In the genomic region with DNA sequence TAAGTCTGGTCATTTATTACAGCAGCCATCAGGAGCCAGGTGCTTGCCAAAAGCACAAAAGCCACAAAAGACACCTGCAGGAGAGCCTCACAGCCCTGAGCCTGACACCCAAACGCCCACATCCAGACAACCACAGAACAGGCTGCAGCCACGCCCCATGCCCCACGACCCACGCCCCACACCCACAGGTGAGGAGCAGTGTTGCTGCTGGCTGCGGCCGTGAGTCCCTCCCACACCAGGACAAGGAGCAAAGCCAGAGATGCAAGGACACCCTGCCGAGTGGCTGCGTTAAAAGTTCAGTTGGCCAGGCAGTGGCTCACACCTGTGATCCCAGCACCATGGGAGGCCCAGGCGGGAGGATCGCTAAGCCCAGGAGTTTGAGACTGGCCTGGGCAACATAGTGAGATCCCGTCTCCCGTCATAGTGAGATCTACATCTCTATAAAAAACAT, we compare ENCODE assay signal across 1 cellular context.
TF ChIP-seq lines count a peak whose summit lies in the region.

No MANE protein-coding gene starts in this region.

TF ChIP-seq in GM23338, 12 proteins besides CTCF, POLR2A, EP300 and RAD21 (continued from another document):
- TF ChIP-seq, protein P1, sequence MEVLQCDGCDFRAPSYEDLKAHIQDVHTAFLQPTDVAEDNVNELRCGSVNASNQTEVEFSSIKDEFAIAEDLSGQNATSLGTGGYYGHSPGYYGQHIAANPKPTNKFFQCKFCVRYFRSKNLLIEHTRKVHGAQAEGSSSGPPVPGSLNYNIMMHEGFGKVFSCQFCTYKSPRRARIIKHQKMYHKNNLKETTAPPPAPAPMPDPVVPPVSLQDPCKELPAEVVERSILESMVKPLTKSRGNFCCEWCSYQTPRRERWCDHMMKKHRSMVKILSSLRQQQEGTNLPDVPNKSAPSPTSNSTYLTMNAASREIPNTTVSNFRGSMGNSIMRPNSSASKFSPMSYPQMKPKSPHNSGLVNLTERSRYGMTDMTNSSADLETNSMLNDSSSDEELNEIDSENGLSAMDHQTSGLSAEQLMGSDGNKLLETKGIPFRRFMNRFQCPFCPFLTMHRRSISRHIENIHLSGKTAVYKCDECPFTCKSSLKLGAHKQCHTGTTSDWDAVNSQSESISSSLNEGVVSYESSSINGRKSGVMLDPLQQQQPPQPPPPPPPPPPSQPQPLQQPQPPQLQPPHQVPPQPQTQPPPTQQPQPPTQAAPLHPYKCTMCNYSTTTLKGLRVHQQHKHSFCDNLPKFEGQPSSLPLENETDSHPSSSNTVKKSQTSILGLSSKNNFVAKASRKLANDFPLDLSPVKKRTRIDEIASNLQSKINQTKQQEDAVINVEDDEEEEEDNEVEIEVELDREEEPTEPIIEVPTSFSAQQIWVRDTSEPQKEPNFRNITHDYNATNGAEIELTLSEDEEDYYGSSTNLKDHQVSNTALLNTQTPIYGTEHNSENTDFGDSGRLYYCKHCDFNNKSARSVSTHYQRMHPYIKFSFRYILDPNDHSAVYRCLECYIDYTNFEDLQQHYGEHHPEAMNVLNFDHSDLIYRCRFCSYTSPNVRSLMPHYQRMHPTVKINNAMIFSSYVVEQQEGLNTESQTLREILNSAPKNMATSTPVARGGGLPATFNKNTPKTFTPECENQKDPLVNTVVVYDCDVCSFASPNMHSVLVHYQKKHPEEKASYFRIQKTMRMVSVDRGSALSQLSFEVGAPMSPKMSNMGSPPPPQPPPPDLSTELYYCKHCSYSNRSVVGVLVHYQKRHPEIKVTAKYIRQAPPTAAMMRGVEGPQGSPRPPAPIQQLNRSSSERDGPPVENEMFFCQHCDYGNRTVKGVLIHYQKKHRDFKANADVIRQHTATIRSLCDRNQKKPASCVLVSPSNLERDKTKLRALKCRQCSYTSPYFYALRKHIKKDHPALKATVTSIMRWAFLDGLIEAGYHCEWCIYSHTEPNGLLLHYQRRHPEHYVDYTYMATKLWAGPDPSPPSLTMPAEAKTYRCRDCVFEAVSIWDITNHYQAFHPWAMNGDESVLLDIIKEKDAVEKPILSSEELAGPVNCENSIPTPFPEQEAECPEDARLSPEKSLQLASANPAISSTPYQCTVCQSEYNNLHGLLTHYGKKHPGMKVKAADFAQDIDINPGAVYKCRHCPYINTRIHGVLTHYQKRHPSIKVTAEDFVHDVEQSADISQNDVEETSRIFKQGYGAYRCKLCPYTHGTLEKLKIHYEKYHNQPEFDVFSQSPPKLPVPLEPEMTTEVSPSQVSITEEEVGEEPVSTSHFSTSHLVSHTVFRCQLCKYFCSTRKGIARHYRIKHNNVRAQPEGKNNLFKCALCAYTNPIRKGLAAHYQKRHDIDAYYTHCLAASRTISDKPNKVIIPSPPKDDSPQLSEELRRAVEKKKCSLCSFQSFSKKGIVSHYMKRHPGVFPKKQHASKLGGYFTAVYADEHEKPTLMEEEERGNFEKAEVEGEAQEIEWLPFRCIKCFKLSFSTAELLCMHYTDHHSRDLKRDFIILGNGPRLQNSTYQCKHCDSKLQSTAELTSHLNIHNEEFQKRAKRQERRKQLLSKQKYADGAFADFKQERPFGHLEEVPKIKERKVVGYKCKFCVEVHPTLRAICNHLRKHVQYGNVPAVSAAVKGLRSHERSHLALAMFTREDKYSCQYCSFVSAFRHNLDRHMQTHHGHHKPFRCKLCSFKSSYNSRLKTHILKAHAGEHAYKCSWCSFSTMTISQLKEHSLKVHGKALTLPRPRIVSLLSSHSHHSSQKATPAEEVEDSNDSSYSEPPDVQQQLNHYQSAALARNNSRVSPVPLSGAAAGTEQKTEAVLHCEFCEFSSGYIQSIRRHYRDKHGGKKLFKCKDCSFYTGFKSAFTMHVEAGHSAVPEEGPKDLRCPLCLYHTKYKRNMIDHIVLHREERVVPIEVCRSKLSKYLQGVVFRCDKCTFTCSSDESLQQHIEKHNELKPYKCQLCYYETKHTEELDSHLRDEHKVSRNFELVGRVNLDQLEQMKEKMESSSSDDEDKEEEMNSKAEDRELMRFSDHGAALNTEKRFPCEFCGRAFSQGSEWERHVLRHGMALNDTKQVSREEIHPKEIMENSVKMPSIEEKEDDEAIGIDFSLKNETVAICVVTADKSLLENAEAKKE (CRISPR knock-in tag; IDR thresholded peaks at IDR 0.05): no peak
- TF ChIP-seq POLR2AphosphoS5 (IDR thresholded peaks at IDR 0.05; ENCODE audit: low read depth) (no peak), EZH2 (IDR thresholded peaks at IDR 0.05; ENCODE audit: low read depth, unreplicated experiment) (no peak), EZH2phosphoT487 (IDR thresholded peaks at IDR 0.05; ENCODE audit: unreplicated experiment) (no peak), JUNB (IDR thresholded peaks at IDR 0.05; ENCODE audit: unreplicated experiment) (no peak)
- TF ChIP-seq, protein P2, sequence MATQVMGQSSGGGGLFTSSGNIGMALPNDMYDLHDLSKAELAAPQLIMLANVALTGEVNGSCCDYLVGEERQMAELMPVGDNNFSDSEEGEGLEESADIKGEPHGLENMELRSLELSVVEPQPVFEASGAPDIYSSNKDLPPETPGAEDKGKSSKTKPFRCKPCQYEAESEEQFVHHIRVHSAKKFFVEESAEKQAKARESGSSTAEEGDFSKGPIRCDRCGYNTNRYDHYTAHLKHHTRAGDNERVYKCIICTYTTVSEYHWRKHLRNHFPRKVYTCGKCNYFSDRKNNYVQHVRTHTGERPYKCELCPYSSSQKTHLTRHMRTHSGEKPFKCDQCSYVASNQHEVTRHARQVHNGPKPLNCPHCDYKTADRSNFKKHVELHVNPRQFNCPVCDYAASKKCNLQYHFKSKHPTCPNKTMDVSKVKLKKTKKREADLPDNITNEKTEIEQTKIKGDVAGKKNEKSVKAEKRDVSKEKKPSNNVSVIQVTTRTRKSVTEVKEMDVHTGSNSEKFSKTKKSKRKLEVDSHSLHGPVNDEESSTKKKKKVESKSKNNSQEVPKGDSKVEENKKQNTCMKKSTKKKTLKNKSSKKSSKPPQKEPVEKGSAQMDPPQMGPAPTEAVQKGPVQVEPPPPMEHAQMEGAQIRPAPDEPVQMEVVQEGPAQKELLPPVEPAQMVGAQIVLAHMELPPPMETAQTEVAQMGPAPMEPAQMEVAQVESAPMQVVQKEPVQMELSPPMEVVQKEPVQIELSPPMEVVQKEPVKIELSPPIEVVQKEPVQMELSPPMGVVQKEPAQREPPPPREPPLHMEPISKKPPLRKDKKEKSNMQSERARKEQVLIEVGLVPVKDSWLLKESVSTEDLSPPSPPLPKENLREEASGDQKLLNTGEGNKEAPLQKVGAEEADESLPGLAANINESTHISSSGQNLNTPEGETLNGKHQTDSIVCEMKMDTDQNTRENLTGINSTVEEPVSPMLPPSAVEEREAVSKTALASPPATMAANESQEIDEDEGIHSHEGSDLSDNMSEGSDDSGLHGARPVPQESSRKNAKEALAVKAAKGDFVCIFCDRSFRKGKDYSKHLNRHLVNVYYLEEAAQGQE (IDR thresholded peaks at IDR 0.05; ENCODE audit: unreplicated experiment): no peak
